ENCODE assay signal across 8 cellular contexts in genomic region chr11:112555491-112556364, GRCh38.
A peak's percentile ranks its signal among the peaks of the same experiment; 100 is the strongest.
DNase-seq lines count a peak whose midpoint lies in the region; ATAC-seq and TF ChIP-seq lines count a peak whose summit lies in the region.

No MANE protein-coding gene starts in this region.

- H3K27me3 Mint-ChIP-seq in HFFc6 (ENCODE audit: insufficient read depth), result peaks cover 12% of the 10 kb centered on the region; the same call in 1 of the 2 replicates
- H3K27me3 Mint-ChIP-seq in activated naive CD8-positive, alpha-beta T cell treated with anti-CD3 and anti-CD28 coated beads, Interleukin-2, amount 10 ng/mL, durations not matched to agents 7 days and 5 days, result peaks cover 2% of the 10 kb centered on the region

- H3K27me3 ChIP-seq in SK-N-SH (ENCODE audit: insufficient read depth) (no peaks in the 10 kb centered on the region), right atrium auricular region (no peaks in the 10 kb centered on the region), gastrocnemius medialis (no peaks in the 10 kb centered on the region)

- TF ChIP-seq POLR2A in gastrocnemius medialis (IDR thresholded peaks at IDR 0.05), result no peak

- CTCF ChIA-PET in SK-N-SH (lab: Yijun Ruan, JAX), result interaction anchor here (0.6 to 3.9 kb wide), 36 partner anchors 9 to 734 kb away, joined by 3 to 28 read pairs (median 4); no protein-coding TSS in a partner anchor

- H3K79me2 ChIP-seq in SK-N-SH (ENCODE audit: insufficient read depth), result no peaks in the 10 kb centered on the region

- no peak overlapping the region for H2AFZ ChIP-seq in SK-N-SH (ENCODE audit: low read depth)

- TF ChIP-seq RAD21 in SK-N-SH (IDR thresholded peaks at IDR 0.05; ENCODE audit: low read length), result peak; percentile 69

- TF ChIP-seq EP300 in SK-N-SH (IDR thresholded peaks at IDR 0.05; ENCODE audit: borderline replicate concordance in 1 of 2, low read depth in 1 of 2, low read length in 1 of 2), result no peak

- no peak overlapping the region for H3K4me3 Mint-ChIP-seq in HFFc6
- no peak overlapping the region for H3K4me3 Mint-ChIP-seq in activated naive CD8-positive, alpha-beta T cell treated with anti-CD3 and anti-CD28 coated beads, Interleukin-2, amount 10 ng/mL, durations not matched to agents 7 days and 5 days

- H3K4me1 ChIP-seq in SK-N-SH (ENCODE audit: control insufficient read depth in 1 of 2, insufficient read depth in 2 of 2, low read depth in 1 of 2, low read length in 1 of 2), result no peaks in the 10 kb centered on the region; a peak in 2 of 4 replicates
- no peaks in the 10 kb centered on the region for H3K4me1 ChIP-seq in right atrium auricular region
- no peaks in the 10 kb centered on the region for H3K4me1 ChIP-seq in gastrocnemius medialis

- in situ Hi-C loops in gastrocnemius medialis (cut with MboI; ENCODE audit: low sequenced_read_pairs in 4 of 4), result loop anchor here in 3 of 4 donors (5.0 to 10.0 kb wide), 2 partner anchors 268 to 271 kb away; no protein-coding TSS in a partner anchor

- no peak overlapping the region for H3K27ac Mint-ChIP-seq in HFFc6
- peak overlapping the region; percentile 22 for H3K27ac Mint-ChIP-seq in activated naive CD8-positive, alpha-beta T cell treated with anti-CD3 and anti-CD28 coated beads, Interleukin-2, amount 10 ng/mL, durations not matched to agents 7 days and 5 days

- peak; percentile 81 for ATAC-seq in activated naive CD8-positive, alpha-beta T cell treated with anti-CD3 and anti-CD28 coated beads, Interleukin-2, amount 10 ng/mL, durations not matched to agents 7 days and 5 days (ENCODE audit: low read depth)
- ATAC-seq in gastrocnemius medialis (peak; percentile 64 to 77), HG02763 (IDR thresholded peaks at IDR 0.05; ENCODE audit: unreplicated experiment) (no peak), GM19328 (IDR thresholded peaks at IDR 0.05; ENCODE audit: unreplicated experiment) (no peak)

- H3K9me3 ChIP-seq in SK-N-SH (no peaks in the 10 kb centered on the region), right atrium auricular region (no peaks in the 10 kb centered on the region), gastrocnemius medialis (no peaks in the 10 kb centered on the region)

- no peak overlapping the region for H3K4me3 ChIP-seq in SK-N-SH (ENCODE audit: low read depth in 2 of 2, low read length in 1 of 2)
- no peak overlapping the region for H3K4me3 ChIP-seq in right atrium auricular region
- H3K4me3 ChIP-seq in gastrocnemius medialis, result no peak overlapping the region

- H3K27ac ChIP-seq in SK-N-SH (ENCODE audit: low read depth in 2 of 2, low read length in 1 of 2), result no peak overlapping the region
- H3K27ac ChIP-seq in right atrium auricular region, result no peak overlapping the region
- no peak overlapping the region for H3K27ac ChIP-seq in gastrocnemius medialis

- peak; percentile 85 for TF ChIP-seq CTCF in HFFc6 (IDR thresholded peaks at IDR 0.05)
- peak; percentile 63 for TF ChIP-seq CTCF in SK-N-SH (IDR thresholded peaks at IDR 0.05)
- peak; percentile 65 to 78 for TF ChIP-seq CTCF in right atrium auricular region (IDR thresholded peaks at IDR 0.05)
- peak; percentile 20 to 76 (median 65) for TF ChIP-seq CTCF in gastrocnemius medialis (IDR thresholded peaks at IDR 0.05 in 4 of 5, conservative IDR thresholded peaks at IDR 0.05 in 1 of 5)

- intact Hi-C loops in gastrocnemius medialis (cut with DNase I; ENCODE audit: low total_unique reads), result loop anchor here (1.0 to 10.0 kb wide), 3 partner anchors 88 to 331 kb away; partner anchors contain the start of gene PTS

- H3K4me2 ChIP-seq in SK-N-SH, result no peak overlapping the region

- no peaks in the 10 kb centered on the region for H3K36me3 Mint-ChIP-seq in HFFc6 (ENCODE audit: low read depth)
- H3K36me3 Mint-ChIP-seq in activated naive CD8-positive, alpha-beta T cell treated with anti-CD3 and anti-CD28 coated beads, Interleukin-2, amount 10 ng/mL, durations not matched to agents 7 days and 5 days, result no peaks in the 10 kb centered on the region

- no peaks in the 10 kb centered on the region for H3K9me2 ChIP-seq in SK-N-SH

- H3K9ac ChIP-seq in SK-N-SH, result no peak overlapping the region

- H3K9me3 Mint-ChIP-seq in HFFc6, result no peaks in the 10 kb centered on the region
- no peaks in the 10 kb centered on the region for H3K9me3 Mint-ChIP-seq in activated naive CD8-positive, alpha-beta T cell treated with anti-CD3 and anti-CD28 coated beads, Interleukin-2, amount 10 ng/mL, durations not matched to agents 7 days and 5 days

- POLR2A ChIA-PET in SK-N-SH (lab: Yijun Ruan, JAX), result no interaction called here
- POLR2A ChIA-PET in activated naive CD8-positive, alpha-beta T cell treated with anti-CD3 and anti-CD28 coated beads, Interleukin-2, amount 10 ng/mL, durations not matched to agents 7 days and 5 days (lab: Charles Lee), result no interaction called here

- no peaks in the 10 kb centered on the region for H3F3A ChIP-seq in SK-N-SH (replicated peaks; ENCODE audit: insufficient read depth)

- H3K4me1 Mint-ChIP-seq in HFFc6 (ENCODE audit: low read depth), result peaks cover 19% of the 10 kb centered on the region
- H3K4me1 Mint-ChIP-seq in activated naive CD8-positive, alpha-beta T cell treated with anti-CD3 and anti-CD28 coated beads, Interleukin-2, amount 10 ng/mL, durations not matched to agents 7 days and 5 days, result peaks cover 2% of the 10 kb centered on the region

- 63% methylated on average over 5 of the region's 10 CpGs for WGBS in SK-N-SH (ENCODE audit: low lambda C conversion rate)

- H3K36me3 ChIP-seq in SK-N-SH (replicated peaks in 1 of 2; ENCODE audit: control insufficient read depth in 1 of 2, insufficient read depth in 2 of 2, low read length in 1 of 2) (no peaks in the 10 kb centered on the region), right atrium auricular region (no peaks in the 10 kb centered on the region), gastrocnemius medialis (no peaks in the 10 kb centered on the region)

- no peaks in the 10 kb centered on the region for H4K20me1 ChIP-seq in SK-N-SH (ENCODE audit: insufficient read depth)

- DNase-seq in COLO829 (ENCODE audit: low spot score) (peak; percentile 37), HFFc6 (peak; percentile 28), SK-N-SH (peak; percentile 66), right atrium auricular region (ENCODE audit: low spot score) (peak; percentile 64), gastrocnemius medialis (peak; percentile 15 to 46)
- DNase-seq in activated naive CD8-positive, alpha-beta T cell treated with anti-CD3 and anti-CD28 coated beads, Interleukin-2, amount 10 ng/mL, durations not matched to agents 7 days and 5 days, result peak; percentile 79

TF ChIP-seq in SK-N-SH, 30 proteins besides CTCF, POLR2A, EP300 and RAD21:
- TF ChIP-seq NFIC (IDR thresholded peaks at IDR 0.05; ENCODE audit: borderline replicate concordance), result no peak
- no peak for TF ChIP-seq POLR2AphosphoS5 (IDR thresholded peaks at IDR 0.05; ENCODE audit: low read depth, low read length)
- no peak for TF ChIP-seq PBX3 (IDR thresholded peaks at IDR 0.05)
- peak; percentile 68 for TF ChIP-seq SMC3 (IDR thresholded peaks at IDR 0.05; ENCODE audit: low read depth, low read length)

Comparison
In these comparisons a context has a peak if more than half of its experiments do, and no peak if none do; other contexts are left out.
1. DNase-seq: peak in every context shown above with its lines; median percentile 79 in activated naive CD8-positive, alpha-beta T cell treated with anti-CD3 and anti-CD28 coated beads, Interleukin-2, amount 10 ng/mL, durations not matched to agents 7 days and 5 days; 66 in SK-N-SH; 64 in right atrium auricular region; 37 in COLO829; 30 in gastrocnemius medialis; 28 in HFFc6.
2. ATAC-seq: peak in activated naive CD8-positive, alpha-beta T cell treated with anti-CD3 and anti-CD28 coated beads, Interleukin-2, amount 10 ng/mL, durations not matched to agents 7 days and 5 days (single experiment) and gastrocnemius medialis (2 of 2); none in HG02763 (single experiment) and GM19328 (single experiment).
3. Peak in every context shown above with its lines, with median percentiles within 50 percentile points of each other: CTCF ChIP-seq.